Comparison of ENCODE assay signal across 8 cellular contexts in genomic region chr11:77820565-77821348, GRCh38.
DNase-seq lines count a peak whose midpoint lies in the region; ATAC-seq and TF ChIP-seq lines count a peak whose summit lies in the region.

TSS of gene AAMDC (plus strand) at chr11:77821144. CDS start at chr11:77842497, 21,353 bp downstream.
TSS of gene RSF1 (minus strand) at chr11:77820722. CDS start at chr11:77820714, 8 bp downstream.

- peak; percentile 70 for ATAC-seq in GM18873 (IDR thresholded peaks at IDR 0.05; ENCODE audit: low FRiP score, unreplicated experiment)
- peak; percentile 83 for ATAC-seq in HG03139 (IDR thresholded peaks at IDR 0.05; ENCODE audit: unreplicated experiment)

- peak within 1 kb of the TSS; percentile 82 for H3K4me3 ChIP-seq in WI38 (ENCODE audit: low read depth, low read length)
- peak within 1 kb of the TSS; percentile 94 to 95 for H3K4me3 ChIP-seq in cardiac fibroblast (replicated peaks in 1 of 2; ENCODE audit: low read depth in 2 of 2, low read length in 2 of 2)

- peak; percentile 97 for DNase-seq in AG08395 (ENCODE audit: low spot score)
- peak; percentile 98 for DNase-seq in NCI-H2196 treated with DMSO at 0.1 percent for 48 hours (lab: John Stamatoyannopoulos, UW; ENCODE audit: unreplicated experiment)
- DNase-seq in cardiac fibroblast (ENCODE audit: low read depth in 2 of 2): peak; percentile 99 to 100
- DNase-seq in inferior parietal cortex (ENCODE audit: extremely low spot score): peak; percentile 95
- peak; percentile 95 to 98 for DNase-seq in stimulated activated CD4-positive, alpha-beta T cell treated with anti-CD3 and anti-CD28 coated beads, Interleukin-12 subunit alpha, Interleukin-12 subunit beta, amount 100 ng/mL, for 24 hours (ENCODE audit: low read depth in 2 of 2)

- TF ChIP-seq CTCF in WI38 (IDR thresholded peaks at IDR 0.05; ENCODE audit: low read depth, low read length) (peak; percentile 56), cardiac fibroblast (IDR thresholded peaks at IDR 0.05; ENCODE audit: low read depth, low read length) (peak; percentile 86)

Comparison
In these comparisons a context has a peak if more than half of its experiments do, and no peak if none do; other contexts are left out.
1. Peak in every context shown above with its lines: DNase-seq, ATAC-seq and H3K4me3 ChIP-seq.